In genomic region chr6:135601857-135602256, GRCh38 we compare ENCODE assay signal across 26 cellular contexts.
"Had no signal": no experiment of that assay in that cellular context is flagged by ENCODE, and none has a peak within 500 bp of the region (broad histone marks: within the 10 kb centered on the region; RNA-seq: fewer than 3 reads in every experiment).

No MANE protein-coding gene starts in this region.

- H3K27ac ChIP-seq: colonic mucosa, coronary artery, dorsolateral prefrontal cortex, epithelial cell of prostate, esophagus muscularis mucosa, esophagus squamous epithelium, foreskin keratinocyte, gastrocnemius medialis, gastroesophageal sphincter, heart left ventricle, heart right ventricle had no signal

- H3K4me3 ChIP-seq: colonic mucosa, coronary artery, dorsolateral prefrontal cortex, esophagus muscularis mucosa, esophagus squamous epithelium, gastrocnemius medialis, gastroesophageal sphincter, heart left ventricle, heart right ventricle had no signal

- H3K36me3 ChIP-seq: colonic mucosa, esophagus muscularis mucosa, esophagus squamous epithelium, gastrocnemius medialis, gastroesophageal sphincter, heart left ventricle, heart right ventricle had no signal

- H3K27me3 ChIP-seq: colonic mucosa, dorsolateral prefrontal cortex, esophagus muscularis mucosa, esophagus squamous epithelium, foreskin keratinocyte, gastrocnemius medialis, gastroesophageal sphincter, heart left ventricle, heart right ventricle had no signal

- FAIRE-seq: colon, endometrium had no signal

- DNase-seq: colonic mucosa; cortex of kidney; dermis blood vessel endothelial cell; dorsolateral prefrontal cortex; effector CD4-positive, alpha-beta T cell; effector CD8-positive, alpha-beta T cell; effector memory CD4-positive, alpha-beta T cell; effector memory CD8-positive, alpha-beta T cell; endodermal cell; erythroblast; esophagus squamous epithelium; foreskin fibroblast; foreskin keratinocyte; foreskin melanocyte; gastrocnemius medialis; glutamatergic neuron; head of caudate nucleus; heart left ventricle; heart right ventricle had no signal

- ATAC-seq: effector memory CD8-positive, alpha-beta T cell; esophagus mucosa; foreskin keratinocyte; gastrocnemius medialis; gastroesophageal sphincter; heart left ventricle; heart right ventricle had no signal

- H3K9me3 ChIP-seq: colonic mucosa, esophagus squamous epithelium, gastrocnemius medialis, gastroesophageal sphincter had no signal

- H3K4me1 ChIP-seq: colonic mucosa, esophagus muscularis mucosa, esophagus squamous epithelium, foreskin keratinocyte, gastrocnemius medialis, gastroesophageal sphincter, heart left ventricle, heart right ventricle had no signal
